1 cellular context compared by ENCODE assay signal in genomic region chr13:75245578-75245977, GRCh38.
ATAC-seq and TF ChIP-seq lines count a peak whose summit lies in the region.
"Not testable (repeated sequence)": the region's sequence is repeated elsewhere in the genome, so short reads cannot be mapped to it uniquely, and the experiment has no call there.

No MANE protein-coding gene starts in this region.

- not testable (repeated sequence) for ATAC-seq in SK-N-SH treated with all-trans-retinoic acid at 6 μM for 48 hours

TF ChIP-seq in SK-N-SH treated with all-trans-retinoic acid at 6 μM for 48 hours, 23 proteins besides CTCF, POLR2A, EP300 and RAD21:
- peak; percentile 91 for TF ChIP-seq ZFP30 (CRISPR knock-in tag; IDR thresholded peaks at IDR 0.05)
TF ChIP-seq in SK-N-SH treated with all-trans-retinoic acid at 6 μM for 48 hours: peak in this region for 1; not testable (repeated sequence) for 22.
